Comparison of ENCODE assay signal across 11 cellular contexts in genomic region chr10:110852255-110852896, GRCh38. TPM values are rescaled to one million over a fixed set of nuclear protein-coding genes. Genes with fewer than 3 reads are reported as not detected.
DNase-seq lines count a peak whose midpoint lies in the region; ATAC-seq, FAIRE-seq and TF ChIP-seq lines count a peak whose summit lies in the region.
"Had no signal": no experiment of that assay in that cellular context is flagged by ENCODE, and none has a peak within 500 bp of the region (broad histone marks: within the 10 kb centered on the region; RNA-seq: fewer than 3 reads in every experiment).

No MANE protein-coding gene starts in this region.

- H3K4me1 Mint-ChIP-seq in T-cell: peaks cover 76 to 84% (median 83%) of the 10 kb centered on the region in 3 donors

- no peaks in the 10 kb centered on the region for H3K9me2 ChIP-seq in hepatocyte (replicated peaks; ENCODE audit: insufficient read depth)

- no peaks in the 10 kb centered on the region for H3K27me3 ChIP-seq in hepatocyte

- no peak for FAIRE-seq in urothelium cell line (lab: Jason Lieb, UNC)
- FAIRE-seq: D721Med had no signal

- H3K9me3 ChIP-seq in hepatocyte (ENCODE audit: low read depth): no peaks in the 10 kb centered on the region
- H3K9me3 ChIP-seq: thoracic aorta had no signal

- peak; percentile 59 for DNase-seq in stimulated activated CD4-positive, alpha-beta T cell treated with anti-CD3 and anti-CD28 coated beads, Interleukin-15, amount 100 ng/mL, for 24 hours
- DNase-seq in stimulated activated CD4-positive, alpha-beta T cell treated with anti-CD3 and anti-CD28 coated beads, Interleukin-2, amount 100 ng/mL, for 48 hours: no peak
- DNase-seq in T-cell (no peak), hepatocyte (ENCODE audit: low spot score) (peak; percentile 78), urothelium cell line (ENCODE audit: low spot score) (peak; percentile 59), NCI-H2171 (lab: John Stamatoyannopoulos, UW) (no peak), H4 (ENCODE audit: low spot score) (no peak)
- DNase-seq: NCI-H1436 had no signal

- no peak overlapping the region for H3K4me3 ChIP-seq in hepatocyte
- H3K4me3 ChIP-seq: thoracic aorta had no signal

- no peaks in the 10 kb centered on the region for H3K36me3 Mint-ChIP-seq in T-cell

- ATAC-seq in T-cell (replicated peaks in 1 of 4) (peak in 1 of 4 experiments; percentile 26), GM21390 (IDR thresholded peaks at IDR 0.05; ENCODE audit: unreplicated experiment) (no peak)

- peaks cover 0 to 4% (median 0%) of the 10 kb centered on the region in 3 donors for H3K9me3 Mint-ChIP-seq in T-cell

- H3K4me2 ChIP-seq in hepatocyte: peak overlapping the region; percentile 27

- peak overlapping the region; percentile 67 to 80 for H3K27ac Mint-ChIP-seq in T-cell

- H3K27me3 Mint-ChIP-seq in T-cell: no peaks in the 10 kb centered on the region

- H3K4me3 Mint-ChIP-seq in T-cell: peak overlapping the region; percentile 3 to 63 (median 59)

- no peaks in the 10 kb centered on the region for H4K20me1 ChIP-seq in hepatocyte (ENCODE audit: insufficient read depth, poor library complexity, severe bottlenecking)

- peaks cover 45% of the 10 kb centered on the region for H3K4me1 ChIP-seq in hepatocyte (ENCODE audit: insufficient read depth)

- no peaks in the 10 kb centered on the region for H3K36me3 ChIP-seq in hepatocyte (replicated peaks; ENCODE audit: insufficient read depth, low read depth)
- H3K36me3 ChIP-seq: thoracic aorta had no signal

- CTCF ChIA-PET in T-cell (lab: Charles Lee): interaction anchor here (0.7 to 1.6 kb wide), 5 partner anchors 12 to 547 kb away, joined by 3 to 7 read pairs (median 3); partner anchors contain the start of gene SMNDC1 (in 1 of the 2)

- H2AFZ ChIP-seq in hepatocyte: no peak overlapping the region

- no peak for TF ChIP-seq CTCF in hepatocyte (IDR thresholded peaks at IDR 0.05; ENCODE audit: poor library complexity)

- no peaks in the 10 kb centered on the region for H3K79me2 ChIP-seq in hepatocyte

- POLR2A ChIA-PET in T-cell (lab: Charles Lee): interaction anchor here in 1 of 2 donors (0.9 kb wide), 1 partner anchor 9 kb away, joined by 3 read pairs; no protein-coding TSS in a partner anchor

- 55% methylated on average over 7 of the region's 7 CpGs for WGBS in hepatocyte (ENCODE audit: low lambda C conversion rate, missing lambda C conversion rate)

- H3K27ac ChIP-seq in hepatocyte: peak overlapping the region; percentile 87
- H3K27ac ChIP-seq: thoracic aorta had no signal

RNA-seq across cellular contexts. Expression of gene PDCD4, which starts 19.4 kb away (rescaled TPM):
- total RNA-seq in T-cell: 100 to 1,000 TPM; 239 to 335 (median 309) TPM
- 246 and 315 TPM in 2 replicates for total RNA-seq in hepatocyte
- polyA plus RNA-seq in hepatocyte: 791 and 862 TPM in 2 replicates
- 32.6 and 36.8 TPM in 2 replicates for total RNA-seq in H4 (2014; rRNA removed; shearing (Covaris generic))

Comparison
In these comparisons a context has a peak if more than half of its experiments do, and no peak if none do; other contexts are left out.
1. DNase-seq: peak in stimulated activated CD4-positive, alpha-beta T cell treated with anti-CD3 and anti-CD28 coated beads, Interleukin-15, amount 100 ng/mL, for 24 hours (single experiment), hepatocyte (single experiment) and urothelium cell line (single experiment); none in stimulated activated CD4-positive, alpha-beta T cell treated with anti-CD3 and anti-CD28 coated beads, Interleukin-2, amount 100 ng/mL, for 48 hours (0 of 2), T-cell (0 of 34), NCI-H2171 (single experiment) and H4 (single experiment).